Comparison of ENCODE assay signal across 16 cellular contexts in genomic region chr10:25701651-25702050, GRCh38.
"Had no signal": no experiment of that assay in that cellular context is flagged by ENCODE, and none has a peak within 500 bp of the region (broad histone marks: within the 10 kb centered on the region; RNA-seq: fewer than 3 reads in every experiment).

No MANE protein-coding gene starts in this region.

- H3K4me1 ChIP-seq: adrenal gland, heart left ventricle, tibial artery, vagina had no signal

- H3K9me3 ChIP-seq: adrenal gland, heart left ventricle, tibial artery, vagina had no signal

- DNase-seq: activated CD4-positive, alpha-beta T cell treated with anti-CD3 and anti-CD28 coated beads for 48 hours; activated naive CD4-positive, alpha-beta T cell treated with anti-CD3 and anti-CD28 coated beads, Interleukin-2, amount 50 U/mL, for 16 hours; activated T-cell treated with anti-CD3 and anti-CD28 coated beads for 4 hours; adrenal gland; foreskin melanocyte; heart left ventricle; left ventricle myocardium superior; right cardiac atrium; small intestine; T-cell; T1000; tibial artery; WERI-Rb-1 had no signal

- H3K27ac Mint-ChIP-seq: activated T-helper 2 cell treated with anti-CD3 and anti-CD28 coated beads, Interferon-gamma antibody, Interleukin-2, Interleukin-4, amounts not matched to agents 10 μg/mL and 5 μg/mL and 100 μg/mL, durations not matched to agents 14 hours and 24 hours and 36 hours; T-cell had no signal

- H3K4me3 ChIP-seq: adrenal gland, heart left ventricle, tibial artery, vagina had no signal

- H3K9me3 Mint-ChIP-seq: activated T-helper 2 cell treated with anti-CD3 and anti-CD28 coated beads, Interferon-gamma antibody, Interleukin-2, Interleukin-4, amounts not matched to agents 10 μg/mL and 5 μg/mL and 100 μg/mL, durations not matched to agents 14 hours and 24 hours and 36 hours; T-cell had no signal

- H3K27me3 ChIP-seq: adrenal gland, heart left ventricle, vagina had no signal

- H3K36me3 ChIP-seq: adrenal gland, heart left ventricle, tibial artery, vagina, WERI-Rb-1 had no signal

- H3K27me3 Mint-ChIP-seq: brain had no signal

- H3K4me3 Mint-ChIP-seq: brain, T-cell had no signal

- H3K36me3 Mint-ChIP-seq: brain, T-cell had no signal

- H3K27ac ChIP-seq: adrenal gland, heart left ventricle, tibial artery, vagina, WERI-Rb-1 had no signal
